Comparison of ENCODE assay signal across 27 cellular contexts in genomic region chr21:45918835-45919467, GRCh38.
A peak's percentile ranks its signal among the peaks of the same experiment; 100 is the strongest.
DNase-seq lines count a peak whose midpoint lies in the region; ATAC-seq and TF ChIP-seq lines count a peak whose summit lies in the region.
"Had no signal": no experiment of that assay in that cellular context is flagged by ENCODE, and none has a peak within 500 bp of the region (broad histone marks: within the 10 kb centered on the region; RNA-seq: fewer than 3 reads in every experiment).

No MANE protein-coding gene starts in this region.

- CTCF ChIA-PET in WTC11 (lab: Charles Lee) = interaction anchor here (0.6 to 1.4 kb wide), 8 partner anchors 17 to 671 kb away, joined by 3 to 7 read pairs (median 4); no protein-coding TSS in a partner anchor

- no peak overlapping the region for H3K4me2 ChIP-seq in DND-41 (ENCODE audit: insufficient read depth, low read length)
- no peak overlapping the region for H3K4me2 ChIP-seq in Loucy (ENCODE audit: low read depth, low read length, poor library complexity, severe bottlenecking)
- H3K4me2 ChIP-seq: KMS-11, SK-N-SH had no signal

- no peak overlapping the region for H3K27ac Mint-ChIP-seq in WTC11
- H3K27ac Mint-ChIP-seq: IgD-negative memory B cell; T-helper 1 cell treated with Interleukin-12 subunit alpha and Interleukin-12 subunit beta and Interleukin-4 antibody, amounts not matched to agents 30 μg/mL and 1 μg/mL, for 36 hours had no signal

- ATAC-seq in DND-41 (ENCODE audit: insufficient read depth, low read depth) (no peak), WTC11 (peak; percentile 64), HG03378 (IDR thresholded peaks at IDR 0.05; ENCODE audit: unreplicated experiment) (no peak)
- ATAC-seq: Panc1 had no signal

- no peaks in the 10 kb centered on the region for H3K9me3 Mint-ChIP-seq in WTC11
- H3K9me3 Mint-ChIP-seq: CD4-positive, alpha-beta memory T cell; IgD-negative memory B cell; T-helper 1 cell treated with Interleukin-12 subunit alpha and Interleukin-12 subunit beta and Interleukin-4 antibody, amounts not matched to agents 30 μg/mL and 1 μg/mL, for 36 hours had no signal

- no peak overlapping the region for H3K9ac ChIP-seq in DND-41 (ENCODE audit: low read depth, low read length)
- no peak overlapping the region for H3K9ac ChIP-seq in Loucy (ENCODE audit: low read depth, low read length, poor library complexity, severe bottlenecking)
- H3K9ac ChIP-seq: KMS-11, SK-N-SH had no signal

- H3K9me3 ChIP-seq in DND-41 (ENCODE audit: insufficient read depth, low read length, severe bottlenecking) (peaks cover 14% of the 10 kb centered on the region), Loucy (ENCODE audit: insufficient read depth, low read depth, low read length) (no peaks in the 10 kb centered on the region)
- no peaks in the 10 kb centered on the region for H3K9me3 ChIP-seq in effector memory CD4-positive, alpha-beta T cell (ENCODE audit: control insufficient read depth, low read length)
- H3K9me3 ChIP-seq: SK-N-SH had no signal

- no peaks in the 10 kb centered on the region for H3K36me3 Mint-ChIP-seq in WTC11
- H3K36me3 Mint-ChIP-seq: CD4-positive, alpha-beta memory T cell; IgD-negative memory B cell had no signal

- no peaks in the 10 kb centered on the region for H3K9me2 ChIP-seq in Loucy (replicated peaks; ENCODE audit: low read depth, low read length)
- H3K9me2 ChIP-seq: SK-N-SH had no signal

- no peaks in the 10 kb centered on the region for H3K4me1 Mint-ChIP-seq in WTC11

- H3K27ac ChIP-seq in DND-41 (ENCODE audit: low read length) = no peak overlapping the region
- no peak overlapping the region for H3K27ac ChIP-seq in effector memory CD4-positive, alpha-beta T cell (ENCODE audit: insufficient read depth, low read length, poor library complexity, severe bottlenecking)
- H3K27ac ChIP-seq: KMS-11 had no signal

- DNase-seq in DND-41 (no peak), WTC11 (ENCODE audit: low spot score) (peak; percentile 40), iPS-NIHi7 (ENCODE audit: extremely low spot score) (peak; percentile 52), superior temporal gyrus (ENCODE audit: extremely low spot score) (no peak)
- no peak for DNase-seq in effector memory CD4-positive, alpha-beta T cell
- no peak for DNase-seq in activated T-cell treated with anti-CD3 and anti-CD28 coated beads, Interleukin-2, amount 50 U/mL, for 1 hour
- DNase-seq: C1 segment of cervical spinal cord; CD4-positive, alpha-beta memory T cell; COR-L47; DMS53; NCI-H1105; NCI-H146; NCI-H1930; NCI-H2107; NCI-H446; NCI-H524 treated with DMSO at 0.1 percent for 48 hours; NCI-H82; NK-92 treated with Interleukin-12 subunit alpha and Interleukin-12 subunit beta, amount 100 ng/mL, for 24 hours; SIG-M5; SK-N-SH; SW 1271 had no signal

- H3F3A ChIP-seq in Loucy (ENCODE audit: low read depth) = no peaks in the 10 kb centered on the region; the same call in 1 of the 2 replicates

- H3K27me3 Mint-ChIP-seq in WTC11 (ENCODE audit: low read depth) = peaks cover 18% of the 10 kb centered on the region
- H3K27me3 Mint-ChIP-seq: CD4-positive, alpha-beta memory T cell; IgD-negative memory B cell had no signal

- H3K4me3 ChIP-seq in DND-41 (ENCODE audit: low read depth in 1 of 2, low read length in 2 of 2) (no peak overlapping the region), Loucy (ENCODE audit: low read length, poor library complexity, severe bottlenecking) (no peak overlapping the region)
- no peak overlapping the region for H3K4me3 ChIP-seq in effector memory CD4-positive, alpha-beta T cell (ENCODE audit: insufficient read depth, low read depth, low read length, poor library complexity, severe bottlenecking)

- H2AFZ ChIP-seq in DND-41 (ENCODE audit: low read depth, low read length) (no peak overlapping the region), Loucy (ENCODE audit: low read length) (no peak overlapping the region)

- no peaks in the 10 kb centered on the region for H3K4me1 ChIP-seq in DND-41 (ENCODE audit: insufficient read depth, low read length)
- H3K4me1 ChIP-seq in Loucy (ENCODE audit: insufficient read depth, low read length, poor library complexity, severe bottlenecking) = peaks cover 80% of the 10 kb centered on the region
- peaks cover 16% of the 10 kb centered on the region for H3K4me1 ChIP-seq in effector memory CD4-positive, alpha-beta T cell (ENCODE audit: control insufficient read depth, insufficient read depth, low read length, poor library complexity, severe bottlenecking)

- TF ChIP-seq CTCF in DND-41 (IDR thresholded peaks at IDR 0.05; ENCODE audit: borderline replicate concordance, extremely low read depth, low read length, poor library complexity, severe bottlenecking) (peak; percentile 12), Loucy (conservative IDR thresholded peaks at IDR 0.05; ENCODE audit: low read length) (peak; percentile 22; the same call in 1 of the 2 replicates), WTC11 (IDR thresholded peaks at IDR 0.05) (no peak)

- no peak overlapping the region for H3K4me3 Mint-ChIP-seq in WTC11
- H3K4me3 Mint-ChIP-seq: CD4-positive, alpha-beta memory T cell; IgD-negative memory B cell; T-helper 1 cell treated with Interleukin-12 subunit alpha and Interleukin-12 subunit beta and Interleukin-4 antibody, amounts not matched to agents 30 μg/mL and 1 μg/mL, for 36 hours had no signal

- H3K27me3 ChIP-seq in DND-41 (ENCODE audit: insufficient read depth, low read length, poor library complexity) (no peaks in the 10 kb centered on the region), Loucy (ENCODE audit: insufficient read depth, low read length, poor library complexity, severe bottlenecking) (no peaks in the 10 kb centered on the region)
- H3K27me3 ChIP-seq in effector memory CD4-positive, alpha-beta T cell (replicated peaks; ENCODE audit: control insufficient read depth, insufficient read depth, low read length, poor library complexity, severe bottlenecking) = no peaks in the 10 kb centered on the region

- POLR2A ChIA-PET in WTC11 (lab: Charles Lee) = no interaction called here

- H3K36me3 ChIP-seq in DND-41 (ENCODE audit: insufficient read depth, low read length) (no peaks in the 10 kb centered on the region), Loucy (ENCODE audit: insufficient read depth, low read length) (no peaks in the 10 kb centered on the region)
- H3K36me3 ChIP-seq in effector memory CD4-positive, alpha-beta T cell (ENCODE audit: control insufficient read depth, insufficient read depth, low read length) = no peaks in the 10 kb centered on the region

- no peaks in the 10 kb centered on the region for H4K20me1 ChIP-seq in DND-41 (ENCODE audit: insufficient read depth, low read length)
- no peaks in the 10 kb centered on the region for H4K20me1 ChIP-seq in Loucy (ENCODE audit: insufficient read depth, low read length, poor library complexity, severe bottlenecking)

- no peaks in the 10 kb centered on the region for H3K79me2 ChIP-seq in DND-41 (ENCODE audit: insufficient read depth, low read length)
- H3K79me2 ChIP-seq in Loucy (ENCODE audit: insufficient read depth, low read length) = no peaks in the 10 kb centered on the region

TF ChIP-seq in WTC11, 78 proteins besides CTCF, POLR2A, EP300 and RAD21 (continues in another document):
- TF ChIP-seq SOX15 (CRISPR knock-in tag; IDR thresholded peaks at IDR 0.05) (no peak), ZNF425 (CRISPR knock-in tag; conservative IDR thresholded peaks at IDR 0.05) (no peak), ZNF423 (CRISPR knock-in tag; IDR thresholded peaks at IDR 0.05) (no peak), CBFB (CRISPR knock-in tag; IDR thresholded peaks at IDR 0.05; ENCODE audit: low read depth) (no peak), ATF1 (CRISPR knock-in tag; IDR thresholded peaks at IDR 0.05) (no peak), TCF7 (CRISPR knock-in tag; IDR thresholded peaks at IDR 0.05; ENCODE audit: low read depth) (no peak), ZNF138 (CRISPR knock-in tag; conservative IDR thresholded peaks at IDR 0.05) (no peak), ERG (CRISPR knock-in tag; IDR thresholded peaks at IDR 0.05) (no peak)

Comparison
In these comparisons a context has a peak if more than half of its experiments do, and no peak if none do; other contexts are left out.
1. DNase-seq: peak in WTC11 (single experiment) and iPS-NIHi7 (single experiment); none in DND-41 (single experiment), superior temporal gyrus (single experiment), effector memory CD4-positive, alpha-beta T cell (0 of 3) and activated T-cell treated with anti-CD3 and anti-CD28 coated beads, Interleukin-2, amount 50 U/mL, for 1 hour (single experiment).